1 cellular context compared by ENCODE assay signal in genomic region chr1:42935313-42935624, GRCh38.
TF ChIP-seq lines count a peak whose summit lies in the region.

No MANE protein-coding gene starts in this region.

TF ChIP-seq in GM23338, 12 proteins besides CTCF, POLR2A, EP300 and RAD21 (continued from another document):
- TF ChIP-seq REST (IDR thresholded peaks at IDR 0.05; ENCODE audit: unreplicated experiment) (no peak), EZH2 (IDR thresholded peaks at IDR 0.05; ENCODE audit: low read depth, unreplicated experiment) (no peak), CREB1 (CRISPR knock-in tag; IDR thresholded peaks at IDR 0.05; ENCODE audit: low read depth) (no peak), ZNF462 (CRISPR knock-in tag; IDR thresholded peaks at IDR 0.05) (no peak), NANOG (IDR thresholded peaks at IDR 0.05; ENCODE audit: borderline replicate concordance) (no peak)
- TF ChIP-seq, protein P1, sequence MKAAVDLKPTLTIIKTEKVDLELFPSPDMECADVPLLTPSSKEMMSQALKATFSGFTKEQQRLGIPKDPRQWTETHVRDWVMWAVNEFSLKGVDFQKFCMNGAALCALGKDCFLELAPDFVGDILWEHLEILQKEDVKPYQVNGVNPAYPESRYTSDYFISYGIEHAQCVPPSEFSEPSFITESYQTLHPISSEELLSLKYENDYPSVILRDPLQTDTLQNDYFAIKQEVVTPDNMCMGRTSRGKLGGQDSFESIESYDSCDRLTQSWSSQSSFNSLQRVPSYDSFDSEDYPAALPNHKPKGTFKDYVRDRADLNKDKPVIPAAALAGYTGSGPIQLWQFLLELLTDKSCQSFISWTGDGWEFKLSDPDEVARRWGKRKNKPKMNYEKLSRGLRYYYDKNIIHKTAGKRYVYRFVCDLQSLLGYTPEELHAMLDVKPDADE (IDR thresholded peaks at IDR 0.05): no peak
TF ChIP-seq in GM23338: peak in this region for 0.
